11 cellular contexts compared by ENCODE assay signal in genomic region chr3:61821823-61822251, GRCh38.
DNase-seq lines count a peak whose midpoint lies in the region; ATAC-seq and TF ChIP-seq lines count a peak whose summit lies in the region.
"Had no signal": no experiment of that assay in that cellular context is flagged by ENCODE, and none has a peak within 500 bp of the region (broad histone marks: within the 10 kb centered on the region; RNA-seq: fewer than 3 reads in every experiment).

No MANE protein-coding gene starts in this region.

- POLR2A ChIA-PET in IMR-90 (lab: Charles Lee; ENCODE audit: unreplicated experiment): no interaction called here

- no peak overlapping the region for H2AK9ac ChIP-seq in IMR-90 (replicated peaks; ENCODE audit: low read depth, low read length, poor library complexity)

- no peak overlapping the region for H3K56ac ChIP-seq in IMR-90 (ENCODE audit: extremely low read depth, insufficient read depth, low read length)

- H3K4me2 ChIP-seq in IMR-90 (ENCODE audit: low read depth, low read length): no peak overlapping the region
- no peak overlapping the region for H3K4me2 ChIP-seq in mammary epithelial cell (ENCODE audit: insufficient read depth, low read depth, low read length)
- H3K4me2 ChIP-seq: hepatocyte had no signal

- H3K79me1 ChIP-seq in IMR-90 (ENCODE audit: low read depth in 1 of 2, low read length in 2 of 2): peaks cover 21 to 28% of the 10 kb centered on the region in 2 experiments

- no peak for TF ChIP-seq RAD21 in IMR-90 (IDR thresholded peaks at IDR 0.05; ENCODE audit: low read length)

- no peak for TF ChIP-seq POLR2A in IMR-90 (IDR thresholded peaks at IDR 0.05; ENCODE audit: low read depth, low read length)
- no peak for TF ChIP-seq POLR2A in Peyer's patch (IDR thresholded peaks at IDR 0.05)

- H4K5ac ChIP-seq in IMR-90 (ENCODE audit: low read depth, low read length): no peak overlapping the region

- H3K27ac ChIP-seq in IMR-90 (ENCODE audit: insufficient read depth, low read length): no peak overlapping the region
- H3K27ac ChIP-seq in mammary epithelial cell (ENCODE audit: insufficient read depth, low read depth, low read length): no peak overlapping the region
- peak overlapping the region; percentile 72 to 73 for H3K27ac ChIP-seq in thoracic aorta
- peak overlapping the region in 1 of 4 donors; percentile 5 for H3K27ac ChIP-seq in Peyer's patch
- H3K27ac ChIP-seq: hepatocyte had no signal

- H3K14ac ChIP-seq in IMR-90 (replicated peaks; ENCODE audit: low read depth, low read length): no peak overlapping the region

- H2BK15ac ChIP-seq in IMR-90 (ENCODE audit: low read depth, low read length): no peak overlapping the region

- no peaks in the 10 kb centered on the region for H3K9me3 ChIP-seq in IMR-90 (ENCODE audit: control insufficient read depth, insufficient read depth, low read length)
- H3K9me3 ChIP-seq in mammary epithelial cell (replicated peaks; ENCODE audit: insufficient read depth, low read length): no peaks in the 10 kb centered on the region
- no peaks in the 10 kb centered on the region for H3K9me3 ChIP-seq in thoracic aorta
- no peaks in the 10 kb centered on the region for H3K9me3 ChIP-seq in Peyer's patch

- no peak overlapping the region for H3K23ac ChIP-seq in IMR-90 (ENCODE audit: low read depth, low read length)

- H2AFZ ChIP-seq in IMR-90 (replicated peaks; ENCODE audit: low read length, poor library complexity) (no peak overlapping the region), mammary epithelial cell (ENCODE audit: low read depth, low read length) (no peak overlapping the region)
- H2AFZ ChIP-seq: hepatocyte had no signal

- no peak overlapping the region for H4K91ac ChIP-seq in IMR-90 (ENCODE audit: insufficient read depth, low read depth, low read length)

- H3K36me3 ChIP-seq in IMR-90 (ENCODE audit: control insufficient read depth, insufficient read depth, low read length): no peaks in the 10 kb centered on the region
- no peaks in the 10 kb centered on the region for H3K36me3 ChIP-seq in mammary epithelial cell (ENCODE audit: insufficient read depth, low read length)
- no peaks in the 10 kb centered on the region for H3K36me3 ChIP-seq in thoracic aorta
- H3K36me3 ChIP-seq in Peyer's patch: no peaks in the 10 kb centered on the region
- H3K36me3 ChIP-seq in H7 (replicated peaks; ENCODE audit: control insufficient read depth, insufficient read depth, low read length): no peaks in the 10 kb centered on the region; the same call in 1 of the 2 replicates

- ATAC-seq in IMR-90 (ENCODE audit: low read depth): no peak
- peak; percentile 59 for ATAC-seq in left ventricle myocardium superior
- ATAC-seq in thoracic aorta (ENCODE audit: insufficient number of reproducible peaks, low FRiP score, low read depth): no peak
- ATAC-seq: activated T-helper 17 cell treated with anti-CD3 and anti-CD28 coated beads, Interleukin-2, amount 50 U/mL, for 72 hours had no signal

- TF ChIP-seq CTCF in IMR-90 (conservative IDR thresholded peaks at IDR 0.05; ENCODE audit: low read depth, low read length) (no peak), mammary epithelial cell (conservative IDR thresholded peaks at IDR 0.05 in 1 of 2, IDR thresholded peaks at IDR 0.05 in 1 of 2; ENCODE audit: extremely low read depth in 1 of 2, insufficient read depth in 1 of 2, low read depth in 1 of 2, low read length in 2 of 2) (no peak), thoracic aorta (IDR thresholded peaks at IDR 0.05) (no peak), Peyer's patch (IDR thresholded peaks at IDR 0.05) (no peak)

- H3K9ac ChIP-seq in IMR-90 (ENCODE audit: low read depth, low read length) (no peak overlapping the region), mammary epithelial cell (ENCODE audit: insufficient read depth, low read length) (no peak overlapping the region)

- CTCF ChIA-PET in IMR-90 (lab: Yijun Ruan, JAX): no interaction called here
- CTCF ChIA-PET in mammary epithelial cell (lab: Charles Lee; ENCODE audit: low non-redundant PET): no interaction called here

- H3K4me3 ChIP-seq in IMR-90 (ENCODE audit: insufficient read depth, low read depth, low read length) (no peak overlapping the region), mammary epithelial cell (replicated peaks in 1 of 3; ENCODE audit: insufficient read depth in 1 of 3, low read depth in 2 of 3, low read length in 3 of 3) (no peak overlapping the region), thoracic aorta (peak overlapping the region; percentile 24), Peyer's patch (no peak overlapping the region), H7 (ENCODE audit: insufficient read depth, low read depth, low read length) (no peak overlapping the region)
- H3K4me3 ChIP-seq: hepatocyte, smooth muscle cell had no signal

- dilution Hi-C loops in IMR-90 (cut with HindIII; ENCODE audit: low sequenced_read_pairs, unreplicated experiment): no loop called here
- dilution Hi-C loops in mammary epithelial cell (cut with HindIII; ENCODE audit: low sequenced_read_pairs): no loop called here

- H3K9me1 ChIP-seq in IMR-90 (ENCODE audit: insufficient read depth, low read length): peaks cover 5% of the 10 kb centered on the region

- H2AK5ac ChIP-seq in IMR-90 (ENCODE audit: low read depth, low read length): no peak overlapping the region

- DNase-seq in IMR-90 (peak; percentile 19), mammary epithelial cell (peak; percentile 32), left ventricle myocardium superior (no peak), thoracic aorta (ENCODE audit: low spot score) (no peak), Peyer's patch (no peak), SW480 (ENCODE audit: low spot score) (no peak), H7 (no peak)
- DNase-seq: NCI-H510A had no signal

- no peak overlapping the region for H3K4ac ChIP-seq in IMR-90 (ENCODE audit: low read depth, low read length)

- intact Hi-C loops in IMR-90 (cut with micrococcal nuclease) (no loop called here), mammary epithelial cell (cut with micrococcal nuclease) (no loop called here), left ventricle myocardium superior (cut with micrococcal nuclease) (no loop called here)

- H3K79me2 ChIP-seq in mammary epithelial cell (ENCODE audit: insufficient read depth, low read length): no peaks in the 10 kb centered on the region
- H3K79me2 ChIP-seq: hepatocyte had no signal

- no peak overlapping the region for H3K18ac ChIP-seq in IMR-90 (ENCODE audit: low read depth, low read length)

- H2BK120ac ChIP-seq in IMR-90 (ENCODE audit: low read depth, low read length): no peak overlapping the region

- H3K27me3 ChIP-seq in IMR-90 (ENCODE audit: control insufficient read depth, insufficient read depth, low read length) (no peaks in the 10 kb centered on the region), mammary epithelial cell (ENCODE audit: insufficient read depth, low read length) (no peaks in the 10 kb centered on the region), thoracic aorta (replicated peaks; ENCODE audit: insufficient read depth) (no peaks in the 10 kb centered on the region), Peyer's patch (no peaks in the 10 kb centered on the region), H7 (ENCODE audit: control insufficient read depth, insufficient read depth, low read length) (no peaks in the 10 kb centered on the region)
- H3K27me3 ChIP-seq: hepatocyte had no signal

- H4K20me1 ChIP-seq in IMR-90 (ENCODE audit: insufficient read depth, low read length) (0 out of 2 replicates have a peak, but pooled peaks cover 3% of the 10 kb centered on the region), mammary epithelial cell (ENCODE audit: insufficient read depth, low read length) (no peaks in the 10 kb centered on the region)

- BruUV-seq in IMR-90 (replicated peaks; lab: Mats Ljungman, UMichigan) (no TSS peak), mammary epithelial cell (replicated peaks; lab: Mats Ljungman, UMichigan) (no TSS peak)

- no peak overlapping the region for H2BK5ac ChIP-seq in IMR-90 (ENCODE audit: low read depth, low read length, poor library complexity, severe bottlenecking)

- in situ Hi-C loops in IMR-90 (cut with MboI; ENCODE audit: low sequenced_read_pairs) (no loop called here), mammary epithelial cell (cut with MboI; ENCODE audit: low sequenced_read_pairs in 2 of 2) (no loop called here)

- peaks cover 3% of the 10 kb centered on the region; the same call in 1 of the 2 replicates for H3K4me1 ChIP-seq in IMR-90 (ENCODE audit: control insufficient read depth, insufficient read depth, low read length)
- H3K4me1 ChIP-seq in mammary epithelial cell (ENCODE audit: insufficient read depth, low read length): no peaks in the 10 kb centered on the region
- peaks cover 12 to 42% of the 10 kb centered on the region in 2 donors for H3K4me1 ChIP-seq in thoracic aorta (ENCODE audit: control insufficient read depth in 1 of 2, low read depth in 2 of 2)
- H3K4me1 ChIP-seq in Peyer's patch: peaks cover 0 to 4% (median 0%) of the 10 kb centered on the region in 4 donors

- no peak overlapping the region for H2BK20ac ChIP-seq in IMR-90 (ENCODE audit: low read depth, low read length)

- no CpG with 5 or more reads among the region's 1 CpG for WGBS in IMR-90 (ENCODE audit: extremely low coverage in 2 of 2, insufficient read length in 1 of 2), 2 experiments
- WGBS in mammary epithelial cell (ENCODE audit: low coverage, missing lambda C conversion rate): 18% methylated on average over 1 of the region's 1 CpG

- no peak overlapping the region for H4K8ac ChIP-seq in IMR-90 (ENCODE audit: low read depth in 2 of 2, low read length in 2 of 2)

TF ChIP-seq in IMR-90, 13 proteins besides CTCF, POLR2A, EP300 and RAD21 (continues in another document):
- TF ChIP-seq USF2 (IDR thresholded peaks at IDR 0.05; ENCODE audit: low read depth, low read length): no peak
- no peak for TF ChIP-seq ELK1 (IDR thresholded peaks at IDR 0.05; ENCODE audit: borderline replicate concordance, low read depth, low read length)
- no peak for TF ChIP-seq MAZ (IDR thresholded peaks at IDR 0.05; ENCODE audit: borderline replicate concordance, low read depth, low read length)
- TF ChIP-seq BHLHE40 (IDR thresholded peaks at IDR 0.05; ENCODE audit: low read depth, low read length): no peak
- TF ChIP-seq CEBPB (IDR thresholded peaks at IDR 0.05; ENCODE audit: low read depth, low read length): no peak

Comparison
In these comparisons a context has a peak if more than half of its experiments do, and no peak if none do; other contexts are left out.
1. DNase-seq: peak in IMR-90 (single experiment) and mammary epithelial cell (single experiment); none in left ventricle myocardium superior (single experiment), thoracic aorta (single experiment), Peyer's patch (0 of 3), SW480 (single experiment) and H7 (single experiment).
2. H3K27ac ChIP-seq: peak in thoracic aorta (2 of 2); none in IMR-90 (single experiment) and mammary epithelial cell (single experiment).